1 cellular context compared by ENCODE assay signal in genomic region chr3:43707998-43708397, GRCh38.
TF ChIP-seq lines count a peak whose summit lies in the region.

No MANE protein-coding gene starts in this region.

TF ChIP-seq in GM23338, 12 proteins besides CTCF, POLR2A, EP300 and RAD21:
- no peak for TF ChIP-seq ZNF462 (CRISPR knock-in tag; IDR thresholded peaks at IDR 0.05)
- TF ChIP-seq EZH2 (IDR thresholded peaks at IDR 0.05; ENCODE audit: low read depth, unreplicated experiment), result no peak
- no peak for TF ChIP-seq ETS1 (IDR thresholded peaks at IDR 0.05)
- no peak for TF ChIP-seq JUNB (IDR thresholded peaks at IDR 0.05; ENCODE audit: unreplicated experiment)
- TF ChIP-seq ZNF331 (CRISPR knock-in tag; IDR thresholded peaks at IDR 0.05; ENCODE audit: low read depth), result no peak
